17 cellular contexts compared by ENCODE assay signal in genomic region chr20:46954490-46955038, GRCh38. TPM values are rescaled to one million over a fixed set of nuclear protein-coding genes. Genes with fewer than 3 reads are reported as not detected.
A peak's percentile ranks its signal among the peaks of the same experiment; 100 is the strongest.
DNase-seq lines count a peak whose midpoint lies in the region; ATAC-seq, FAIRE-seq and TF ChIP-seq lines count a peak whose summit lies in the region.
"Had no signal": no experiment of that assay in that cellular context is flagged by ENCODE, and none has a peak within 500 bp of the region (broad histone marks: within the 10 kb centered on the region; RNA-seq: fewer than 3 reads in every experiment).

No MANE protein-coding gene starts in this region.

- no peaks in the 10 kb centered on the region for H3K27me3 ChIP-seq in bronchial epithelial cell (ENCODE audit: control insufficient read depth, insufficient read depth, low read length)
- no peaks in the 10 kb centered on the region for H3K27me3 ChIP-seq in osteoblast (ENCODE audit: insufficient read depth, low read length)

- H3K79me2 ChIP-seq in osteoblast (ENCODE audit: insufficient read depth, low read length) = no peaks in the 10 kb centered on the region

- H3K9me3 ChIP-seq in osteoblast (ENCODE audit: low read depth, low read length) = no peaks in the 10 kb centered on the region

- H4K20me1 ChIP-seq in osteoblast (ENCODE audit: insufficient read depth, low read length) = no peaks in the 10 kb centered on the region

- no peak overlapping the region for H3K4me3 ChIP-seq in bronchial epithelial cell (ENCODE audit: low read depth, low read length)
- peak overlapping the region; percentile 47 for H3K4me3 ChIP-seq in osteoblast (ENCODE audit: insufficient read depth, low read length)

- H3K4me1 ChIP-seq in osteoblast (ENCODE audit: insufficient read depth, low read length) = peaks cover 49% of the 10 kb centered on the region
- H3K4me1 ChIP-seq: Caco-2 had no signal

- H2AFZ ChIP-seq in osteoblast (ENCODE audit: low read length) = no peak overlapping the region

- H3K4me2 ChIP-seq in osteoblast (ENCODE audit: insufficient read depth, low read length) = peak overlapping the region; percentile 78

- peaks cover 5% of the 10 kb centered on the region for H3K36me3 ChIP-seq in bronchial epithelial cell (ENCODE audit: control insufficient read depth, insufficient read depth, low read length)
- no peaks in the 10 kb centered on the region for H3K36me3 ChIP-seq in osteoblast (ENCODE audit: insufficient read depth, low read length)

- ATAC-seq in GM18517 (IDR thresholded peaks at IDR 0.05; ENCODE audit: unreplicated experiment) = no peak
- ATAC-seq in GM18909 (IDR thresholded peaks at IDR 0.05; ENCODE audit: poor library complexity, unreplicated experiment) = no peak

- peak; percentile 85 for DNase-seq in Daoy (ENCODE audit: low read depth)
- DNase-seq in NCI-H460 (ENCODE audit: extremely low read depth, low read depth) = peak; percentile 87
- DNase-seq in bronchial epithelial cell (ENCODE audit: low read depth) = peak; percentile 86
- DNase-seq in osteoblast (ENCODE audit: insufficient read length, low spot score, missing footprints) = peak; percentile 94
- no peak for DNase-seq in NCI-H1694 (lab: John Stamatoyannopoulos, UW)
- no peak for DNase-seq in nucleus accumbens (lab: John Stamatoyannopoulos, UW)
- DNase-seq: activated naive CD8-positive, alpha-beta T cell treated with anti-CD3 and anti-CD28 coated beads, Interleukin-2, amount 10 ng/mL, durations not matched to agents 7 days and 5 days; Caco-2; immature natural killer cell; MV-4-11; NCI-H748 treated with DMSO at 0.1 percent for 48 hours; T-helper 1 cell had no signal

- peak overlapping the region; percentile 90 for H3K27ac ChIP-seq in osteoblast (ENCODE audit: low read depth, low read length)

- FAIRE-seq in bronchial epithelial cell (lab: Jason Lieb, UNC) = no peak
- FAIRE-seq: endometrium, GM12891 had no signal

- no peak for TF ChIP-seq CTCF in bronchial epithelial cell (IDR thresholded peaks at IDR 0.05; ENCODE audit: insufficient read depth, low read length, severe bottlenecking)
- no peak for TF ChIP-seq CTCF in osteoblast (IDR thresholded peaks at IDR 0.05; ENCODE audit: extremely low read depth, low read depth, low read length)

RNA-seq across cellular contexts. Expression of gene EYA2, which starts 59.9 kb away (rescaled TPM):
- total RNA-seq in Daoy (2014; rRNA removed; shearing (Covaris generic)) = 1.7 and 3.8 TPM in 2 replicates
- 0.32 and 1.3 TPM in 2 replicates for total RNA-seq in NCI-H460 (2014; rRNA removed; shearing (Covaris generic))
- not detected in 2 replicates for polyA plus RNA-seq in NCI-H460 (2014; cell fraction: nucleus; rRNA removed)
- total RNA-seq in bronchial epithelial cell (8.4 and 10.6 TPM in 2 replicates), osteoblast (17.7 and 19.2 TPM in 2 replicates)
- total RNA-seq: activated CD8-positive, alpha-beta memory T cell treated with anti-CD3 and anti-CD28 coated beads for 36 hours; activated naive CD8-positive, alpha-beta T cell treated with anti-CD3 and anti-CD28 coated beads, Interleukin-2, amount 10 ng/mL, durations not matched to agents 7 days and 5 days had no signal
- polyA plus RNA-seq: immature natural killer cell had no signal

Comparison
In these comparisons a context has a peak if more than half of its experiments do, and no peak if none do; other contexts are left out.
1. DNase-seq: peak in Daoy (single experiment), NCI-H460 (single experiment), bronchial epithelial cell (single experiment) and osteoblast (single experiment); none in NCI-H1694 (single experiment) and nucleus accumbens (0 of 56).